In genomic region chr3:184361932-184362667, GRCh38 we compare ENCODE assay signal across 9 cellular contexts. TPM values are rescaled to one million over a fixed set of nuclear protein-coding genes. Genes with fewer than 3 reads are reported as not detected.
DNase-seq lines count a peak whose midpoint lies in the region; ATAC-seq and TF ChIP-seq lines count a peak whose summit lies in the region.
"Had no signal": no experiment of that assay in that cellular context is flagged by ENCODE, and none has a peak within 500 bp of the region (broad histone marks: within the 10 kb centered on the region; RNA-seq: fewer than 3 reads in every experiment).

No MANE protein-coding gene starts in this region.

- H3K27me3 Mint-ChIP-seq in activated CD4-positive, alpha-beta memory T cell treated with anti-CD3 and anti-CD28 coated beads for 36 hours = no peaks in the 10 kb centered on the region
- peaks cover 5 to 7% of the 10 kb centered on the region in 2 donors for H3K27me3 Mint-ChIP-seq in stimulated activated naive B cell treated with anti-CD40 and anti-IgM and Interleukin-4, amounts not matched to agents 10 μg/mL and 1 μg/mL and 100 μg/mL, for 72 hours

- H3K4me1 Mint-ChIP-seq in activated CD4-positive, alpha-beta memory T cell treated with anti-CD3 and anti-CD28 coated beads for 36 hours (ENCODE audit: low read depth) = peaks cover 27% of the 10 kb centered on the region
- H3K4me1 Mint-ChIP-seq in stimulated activated naive B cell treated with anti-CD40 and anti-IgM and Interleukin-4, amounts not matched to agents 10 μg/mL and 1 μg/mL and 100 μg/mL, for 72 hours = peaks cover 16 to 33% of the 10 kb centered on the region in 2 donors

- peak overlapping the region; percentile 94 for H3K27ac Mint-ChIP-seq in activated CD4-positive, alpha-beta memory T cell treated with anti-CD3 and anti-CD28 coated beads for 36 hours
- peak overlapping the region; percentile 93 for H3K27ac Mint-ChIP-seq in stimulated activated naive B cell treated with anti-CD40 and anti-IgM and Interleukin-4, amounts not matched to agents 10 μg/mL and 1 μg/mL and 100 μg/mL, for 72 hours

- intact Hi-C loops in activated CD4-positive, alpha-beta memory T cell treated with anti-CD3 and anti-CD28 coated beads for 36 hours (cut with micrococcal nuclease) = loop anchor here (1.0 to 5.0 kb wide), 6 partner anchors 63 to 451 kb away; partner anchors contain the start of genes EEF1AKMT4, MAGEF1, PSMD2 and VPS8
- intact Hi-C loops in mucosa of descending colon (cut with DNase I, micrococcal nuclease) = no loop called here

- peak; percentile 57 for DNase-seq in ELF-1 (ENCODE audit: low read depth, low spot score)
- DNase-seq in HEK293T (ENCODE audit: extremely low spot score) = peak; percentile 34
- peak; percentile 73 for DNase-seq in NCI-H2171 treated with DMSO at 0.1 percent for 48 hours (lab: John Stamatoyannopoulos, UW)
- DNase-seq in activated CD4-positive, alpha-beta memory T cell treated with anti-CD3 and anti-CD28 coated beads for 36 hours = peak; percentile 67
- DNase-seq in mucosa of descending colon = peak; percentile 83 to 87 (median 86)
- peak; percentile 43 for DNase-seq in stimulated activated naive B cell treated with anti-CD40 and anti-IgM and Interleukin-4, amounts not matched to agents 10 μg/mL and 1 μg/mL and 100 μg/mL, for 72 hours
- no peak for DNase-seq in NCI-H1092 treated with DMSO at 0.1 percent for 48 hours (lab: John Stamatoyannopoulos, UW)

- no peak overlapping the region for H3K4me3 ChIP-seq in endocrine pancreas (ENCODE audit: control insufficient read depth, insufficient read depth, low read length)
- H3K4me3 ChIP-seq in mucosa of descending colon = peak overlapping the region; percentile 96

- peak overlapping the region; percentile 96 for H3K4me3 Mint-ChIP-seq in activated CD4-positive, alpha-beta memory T cell treated with anti-CD3 and anti-CD28 coated beads for 36 hours
- peak overlapping the region; percentile 87 to 96 for H3K4me3 Mint-ChIP-seq in stimulated activated naive B cell treated with anti-CD40 and anti-IgM and Interleukin-4, amounts not matched to agents 10 μg/mL and 1 μg/mL and 100 μg/mL, for 72 hours

- no peaks in the 10 kb centered on the region for H3K9me3 Mint-ChIP-seq in activated CD4-positive, alpha-beta memory T cell treated with anti-CD3 and anti-CD28 coated beads for 36 hours
- H3K9me3 Mint-ChIP-seq in stimulated activated naive B cell treated with anti-CD40 and anti-IgM and Interleukin-4, amounts not matched to agents 10 μg/mL and 1 μg/mL and 100 μg/mL, for 72 hours = no peaks in the 10 kb centered on the region

- H3K36me3 Mint-ChIP-seq in activated CD4-positive, alpha-beta memory T cell treated with anti-CD3 and anti-CD28 coated beads for 36 hours = peaks cover 24% of the 10 kb centered on the region
- H3K36me3 Mint-ChIP-seq in stimulated activated naive B cell treated with anti-CD40 and anti-IgM and Interleukin-4, amounts not matched to agents 10 μg/mL and 1 μg/mL and 100 μg/mL, for 72 hours = peaks cover 22 to 27% of the 10 kb centered on the region in 2 donors

- H3K9ac ChIP-seq in endocrine pancreas (ENCODE audit: control insufficient read depth, insufficient read depth, low read length) = peak overlapping the region; percentile 60

- peak; percentile 53 for ATAC-seq in mucosa of descending colon
- peak; percentile 28 to 41 for ATAC-seq in stimulated activated naive B cell treated with anti-CD40 and anti-IgM and Interleukin-4, amounts not matched to agents 10 μg/mL and 1 μg/mL and 100 μg/mL, for 72 hours (replicated peaks)

- no peaks in the 10 kb centered on the region for H3K9me3 ChIP-seq in endocrine pancreas (ENCODE audit: control insufficient read depth, low read length)
- no peaks in the 10 kb centered on the region for H3K9me3 ChIP-seq in mucosa of descending colon

- CTCF ChIA-PET in HEK293T (lab: Yijun Ruan, JAX) = interaction anchor here (1.1 to 1.4 kb wide), 2 partner anchors 9 to 17 kb away, joined by 3 read pairs; no protein-coding TSS in a partner anchor
- CTCF ChIA-PET in activated CD4-positive, alpha-beta memory T cell treated with anti-CD3 and anti-CD28 coated beads for 36 hours (lab: Charles Lee) = interaction anchor here (1.0 to 2.4 kb wide), 6 partner anchors 8 to 199 kb away, joined by 3 to 8 read pairs (median 4); partner anchors contain the start of genes ABCF3 and EPHB3

- POLR2A ChIA-PET in HEK293T (lab: Yijun Ruan, JAX) = interaction anchor here (0.8 to 2.7 kb wide), 6 partner anchors 10 to 184 kb away, joined by 3 to 14 read pairs (median 6); partner anchors contain the start of genes CHRD and FAM131A
- POLR2A ChIA-PET in activated CD4-positive, alpha-beta memory T cell treated with anti-CD3 and anti-CD28 coated beads for 36 hours (lab: Charles Lee) = interaction anchor here (1.1 to 1.3 kb wide), 4 partner anchors 14 to 350 kb away, joined by 3 to 4 read pairs (median 4); partner anchors contain the start of gene MAGEF1

- peaks cover 2% of the 10 kb centered on the region for H3K36me3 ChIP-seq in endocrine pancreas (ENCODE audit: control insufficient read depth, insufficient read depth, low read length)
- H3K36me3 ChIP-seq in mucosa of descending colon (ENCODE audit: low read depth) = no peaks in the 10 kb centered on the region

- H3K4me1 ChIP-seq in endocrine pancreas (ENCODE audit: control insufficient read depth, insufficient read depth, low read length) (no peaks in the 10 kb centered on the region), mucosa of descending colon (ENCODE audit: low read depth) (peaks cover 22% of the 10 kb centered on the region)

- TF ChIP-seq CTCF in mucosa of descending colon (IDR thresholded peaks at IDR 0.05) = no peak

- H3K27me3 ChIP-seq in endocrine pancreas (ENCODE audit: control insufficient read depth, insufficient read depth, low read length) = no peaks in the 10 kb centered on the region

TF ChIP-seq in HEK293T, 16 proteins besides CTCF, POLR2A, EP300 and RAD21:
- no peak for TF ChIP-seq FOXA1 (IDR thresholded peaks at IDR 0.05)
- TF ChIP-seq ELF4 (IDR thresholded peaks at IDR 0.05) = no peak
- TF ChIP-seq TARDBP (IDR thresholded peaks at IDR 0.05) = no peak
- TF ChIP-seq SP1 (IDR thresholded peaks at IDR 0.05) = no peak
- no peak for TF ChIP-seq FOXK2 (IDR thresholded peaks at IDR 0.05)
- TF ChIP-seq L3MBTL2 (conservative IDR thresholded peaks at IDR 0.05) = no peak
- no peak for TF ChIP-seq NFRKB (IDR thresholded peaks at IDR 0.05)
- TF ChIP-seq CTBP1 (IDR thresholded peaks at IDR 0.05; ENCODE audit: borderline replicate concordance) = no peak
- TF ChIP-seq FOXM1 (IDR thresholded peaks at IDR 0.05; ENCODE audit: borderline replicate concordance) = no peak
- no peak for TF ChIP-seq LEF1 (IDR thresholded peaks at IDR 0.05; ENCODE audit: borderline replicate concordance)
- TF ChIP-seq ZNF384 (IDR thresholded peaks at IDR 0.05) = no peak
- no peak for TF ChIP-seq ARNT (IDR thresholded peaks at IDR 0.05)
- no peak for TF ChIP-seq SUZ12 (IDR thresholded peaks at IDR 0.05)
- TF ChIP-seq HDGF (IDR thresholded peaks at IDR 0.05; ENCODE audit: borderline replicate concordance) = no peak
- TF ChIP-seq PKNOX1 (IDR thresholded peaks at IDR 0.05) = no peak
TF ChIP-seq in HEK293T: peak in this region for 0.

RNA-seq across cellular contexts. Expression of gene POLR2H, which starts 0.6 kb away (rescaled TPM):
- total RNA-seq in activated CD4-positive, alpha-beta memory T cell treated with anti-CD3 and anti-CD28 coated beads for 36 hours = 100 to 1,000 TPM in 1 of 2 experiments, 10 to 100 TPM in 1; 100.0 to 103 TPM
- total RNA-seq in mucosa of descending colon = 100 to 1,000 TPM in 1 of 3 donors, 10 to 100 TPM in 2; 87.8 to 126 (median 90.1) TPM

RNA-seq across cellular contexts. Expression of gene CLCN2, which starts 0.7 kb away (rescaled TPM):
- total RNA-seq in activated CD4-positive, alpha-beta memory T cell treated with anti-CD3 and anti-CD28 coated beads for 36 hours = 1 to 10 TPM; 3.2 to 3.7 TPM
- 100 to 1,000 TPM in 1 of 3 donors, 10 to 100 TPM in 2; 31.1 to 105 (median 72.0) TPM for total RNA-seq in mucosa of descending colon

RNA-seq across cellular contexts. Expression of gene THPO, which starts 15.9 kb away (rescaled TPM):
- not detected for total RNA-seq in activated CD4-positive, alpha-beta memory T cell treated with anti-CD3 and anti-CD28 coated beads for 36 hours
- under 1 TPM in 2 of 3 donors, not detected in 1; 0.14 to 0.63 TPM for total RNA-seq in mucosa of descending colon
- total RNA-seq: glomerular endothelial cell had no signal

RNA-seq across cellular contexts. Expression of gene CHRD, which starts 17.8 kb away (rescaled TPM):
- under 1 TPM in 1 of 2 experiments, not detected in 1; 0.21 TPM for total RNA-seq in activated CD4-positive, alpha-beta memory T cell treated with anti-CD3 and anti-CD28 coated beads for 36 hours
- 1 to 10 TPM; 1.1 to 8.7 (median 2.8) TPM for total RNA-seq in mucosa of descending colon

RNA-seq across cellular contexts. Expression of gene FAM131A, which starts 24.7 kb away (rescaled TPM):
- total RNA-seq in activated CD4-positive, alpha-beta memory T cell treated with anti-CD3 and anti-CD28 coated beads for 36 hours = 1 to 10 TPM; 7.0 to 8.9 TPM
- 10 to 100 TPM; 14.1 to 29.8 (median 16.4) TPM for total RNA-seq in mucosa of descending colon

Comparison
In these comparisons a context has a peak if more than half of its experiments do, and no peak if none do; other contexts are left out.
1. RNA of gene CLCN2, which starts 0.7 kb away (total RNA-seq): 31.1 to 105 TPM in mucosa of descending colon; 3.2 to 3.7 TPM in activated CD4-positive, alpha-beta memory T cell treated with anti-CD3 and anti-CD28 coated beads for 36 hours; every median in the first group is over 4 times any median in the second.